Comparison of ENCODE assay signal across 14 cellular contexts in the genomic region with DNA sequence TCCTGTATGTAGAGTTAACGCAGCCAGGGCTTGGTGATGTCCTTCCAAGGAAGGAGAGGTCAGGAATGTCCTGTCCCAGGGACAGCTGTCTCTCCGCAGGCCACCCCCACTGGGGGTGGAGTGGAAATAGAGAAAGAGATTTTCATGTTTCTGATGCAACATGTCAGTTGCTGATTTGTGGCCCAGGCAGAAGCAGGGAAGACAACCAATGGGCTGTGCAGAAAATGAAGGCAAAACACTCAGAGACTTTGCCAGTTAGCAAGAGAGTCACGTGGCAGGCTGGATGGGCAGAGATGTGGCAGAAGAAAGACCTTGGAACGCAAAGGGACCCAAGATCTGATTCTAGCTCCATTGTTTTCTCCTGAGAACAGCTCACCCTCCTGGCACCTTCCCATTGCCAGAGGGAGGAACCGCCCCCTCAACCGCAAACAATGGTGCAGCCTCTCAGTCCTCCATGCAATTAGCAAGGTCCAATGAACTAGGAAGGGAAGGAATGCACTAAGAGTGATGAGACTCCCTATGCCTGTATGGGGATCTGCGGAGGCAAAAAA.
A peak's percentile ranks its signal among the peaks of the same experiment; 100 is the strongest.
DNase-seq lines count a peak whose midpoint lies in the region; ATAC-seq, FAIRE-seq and TF ChIP-seq lines count a peak whose summit lies in the region.
"Had no signal": no experiment of that assay in that cellular context is flagged by ENCODE, and none has a peak within 500 bp of the region (broad histone marks: within the 10 kb centered on the region; RNA-seq: fewer than 3 reads in every experiment).

No MANE protein-coding gene starts in this region.

- H3K27me3 ChIP-seq in keratinocyte (ENCODE audit: control insufficient read depth, extremely low read depth, insufficient read depth, low read length) (no peaks in the 10 kb centered on the region), heart right ventricle (no peaks in the 10 kb centered on the region)

- peak overlapping the region; percentile 68 for H3K27ac ChIP-seq in keratinocyte (ENCODE audit: control insufficient read depth, insufficient read depth, low read length)
- H3K27ac ChIP-seq in heart right ventricle = no peak overlapping the region

- H3K9me1 ChIP-seq in keratinocyte (ENCODE audit: control insufficient read depth, extremely low read depth, insufficient read depth, low read length) = no peaks in the 10 kb centered on the region

- ATAC-seq in HG03095 (IDR thresholded peaks at IDR 0.05; ENCODE audit: unreplicated experiment) = no peak
- ATAC-seq in heart right ventricle = no peak
- ATAC-seq: activated T-helper 17 cell treated with anti-CD3 and anti-CD28 coated beads, Interleukin-2, amount 50 U/mL, for 72 hours had no signal

- intact Hi-C loops in heart right ventricle (cut with DNase I) = loop anchor here in 9 of 10 donors (2.0 to 10.0 kb wide), 16 partner anchors 60 to 460 kb away; partner anchors contain the start of gene TIMP3 (in 5 of the 9)

- dilution Hi-C loops in keratinocyte (cut with MboI; ENCODE audit: extremely low pct_ligation_motif_present, low sequenced_read_pairs) = no loop called here

- H3K27me3 Mint-ChIP-seq in brain = no peaks in the 10 kb centered on the region
- H3K27me3 Mint-ChIP-seq in type B pancreatic cell = peaks cover 4% of the 10 kb centered on the region

- H4K20me1 ChIP-seq in keratinocyte (ENCODE audit: control insufficient read depth, extremely low read depth, insufficient read depth, low read length) = no peaks in the 10 kb centered on the region

- TF ChIP-seq CTCF in brain (conservative IDR thresholded peaks at IDR 0.05) (no peak), keratinocyte (optimal IDR thresholded peaks at IDR 0.05 in 1 of 3, IDR thresholded peaks at IDR 0.05 in 1 of 3, conservative IDR thresholded peaks at IDR 0.05 in 1 of 3; ENCODE audit: extremely low read depth in 1 of 3, insufficient read depth in 2 of 3, low read length in 3 of 3) (no peak), type B pancreatic cell (conservative IDR thresholded peaks at IDR 0.05) (no peak), heart right ventricle (IDR thresholded peaks at IDR 0.05) (no peak)

- H3K4me2 ChIP-seq in keratinocyte (ENCODE audit: control insufficient read depth, extremely low read depth, insufficient read depth, low read depth, low read length) = peak overlapping the region; percentile 49

- H3K4me1 Mint-ChIP-seq in brain = peaks cover 55% of the 10 kb centered on the region
- H3K4me1 Mint-ChIP-seq in type B pancreatic cell (ENCODE audit: unreplicated experiment) = peaks cover 29% of the 10 kb centered on the region
- H3K4me1 Mint-ChIP-seq: activated T-helper 17 cell treated with anti-CD3 and anti-CD28 coated beads, Interleukin-2, amount 50 U/mL, for 72 hours had no signal

- H3K4me1 ChIP-seq in keratinocyte (ENCODE audit: control insufficient read depth, extremely low read depth, insufficient read depth, low read length) = peaks cover 44% of the 10 kb centered on the region
- peaks cover 0 to 14% (median 8%) of the 10 kb centered on the region in 9 donors for H3K4me1 ChIP-seq in heart right ventricle

- H3K36me3 ChIP-seq in keratinocyte (ENCODE audit: control insufficient read depth in 2 of 2, extremely low read depth in 1 of 2, insufficient read depth in 2 of 2, low read length in 2 of 2) (no peaks in the 10 kb centered on the region), heart right ventricle (no peaks in the 10 kb centered on the region)

- H3K4me3 ChIP-seq in keratinocyte (ENCODE audit: control insufficient read depth in 2 of 3, extremely low read depth in 1 of 3, insufficient read depth in 2 of 3, low read depth in 1 of 3, low read length in 3 of 3) = no peak overlapping the region
- no peak overlapping the region for H3K4me3 ChIP-seq in heart right ventricle

- 70 to 74% methylated on average over 7 of the region's 7 CpGs for WGBS in heart right ventricle, 2 donors

- H3K4me3 Mint-ChIP-seq in brain (peak overlapping the region in 3 of 5 experiments; percentile 3 to 61 (median 9)), type B pancreatic cell (peak overlapping the region; percentile 6)
- H3K4me3 Mint-ChIP-seq: activated T-helper 17 cell treated with anti-CD3 and anti-CD28 coated beads, Interleukin-2, amount 50 U/mL, for 72 hours had no signal

- H3K79me2 ChIP-seq in keratinocyte (ENCODE audit: control insufficient read depth, insufficient read depth, low read length) = no peaks in the 10 kb centered on the region

- H3K9me3 Mint-ChIP-seq in brain (peaks cover 0 to 4% (median 0%) of the 10 kb centered on the region in 5 experiments), type B pancreatic cell (no peaks in the 10 kb centered on the region)
- H3K9me3 Mint-ChIP-seq: activated T-helper 17 cell treated with anti-CD3 and anti-CD28 coated beads, Interleukin-2, amount 50 U/mL, for 72 hours had no signal

- H3K36me3 Mint-ChIP-seq in brain (peaks cover 3% of the 10 kb centered on the region), type B pancreatic cell (no peaks in the 10 kb centered on the region)

- H3K9ac ChIP-seq in keratinocyte (ENCODE audit: control insufficient read depth, extremely low read depth, insufficient read depth, low read length) = peak overlapping the region; percentile 39

- H3K27ac Mint-ChIP-seq in brain (peak overlapping the region; percentile 48 to 93 (median 82)), type B pancreatic cell (peak overlapping the region; percentile 83)
- H3K27ac Mint-ChIP-seq: activated T-helper 17 cell treated with anti-CD3 and anti-CD28 coated beads, Interleukin-2, amount 50 U/mL, for 72 hours had no signal

- peak overlapping the region; percentile 11 for H2AFZ ChIP-seq in keratinocyte (ENCODE audit: control insufficient read depth, low read length)

- peak; percentile 7 for DNase-seq in NCI-H2171 treated with DMSO at 0.1 percent for 48 hours (lab: John Stamatoyannopoulos, UW)
- no peak for DNase-seq in NCI-H2171 (lab: John Stamatoyannopoulos, UW)
- peak; percentile 92 for DNase-seq in keratinocyte (ENCODE audit: low read depth, low spot score)
- no peak for DNase-seq in type B pancreatic cell (ENCODE audit: extremely low spot score, unreplicated experiment)
- no peak for DNase-seq in SKM-1 treated with dmso at 0.1 percent for 144 hours (lab: John Stamatoyannopoulos, UW; ENCODE audit: unreplicated experiment)
- no peak for DNase-seq in heart right ventricle
- DNase-seq: activated CD4-positive, CD25-positive, alpha-beta regulatory T cell; DMS79 treated with DMSO at 0.1 percent for 48 hours; NCI-H2081; SHP77 treated with DMSO at 0.1 percent for 48 hours had no signal

- H3K9me3 ChIP-seq in keratinocyte (ENCODE audit: control insufficient read depth, low read depth, low read length) = no peaks in the 10 kb centered on the region
- no peaks in the 10 kb centered on the region for H3K9me3 ChIP-seq in heart right ventricle

- FAIRE-seq in keratinocyte (lab: Jason Lieb, UNC) = peak; percentile 96
- FAIRE-seq: GM18507 had no signal

Comparison
In these comparisons a context has a peak if more than half of its experiments do, and no peak if none do; other contexts are left out.
1. DNase-seq: peak in NCI-H2171 treated with DMSO at 0.1 percent for 48 hours (single experiment) and keratinocyte (single experiment); none in NCI-H2171 (single experiment), type B pancreatic cell (single experiment), SKM-1 treated with dmso at 0.1 percent for 144 hours (single experiment) and heart right ventricle (0 of 2).